9 cellular contexts compared by ENCODE assay signal in genomic region chr19:7830823-7831222, GRCh38. TPM values are rescaled to one million over a fixed set of nuclear protein-coding genes. Genes with fewer than 3 reads are reported as not detected.
DNase-seq lines count a peak whose midpoint lies in the region; ATAC-seq lines count a peak whose summit lies in the region.
"Had no signal": no experiment of that assay in that cellular context is flagged by ENCODE, and none has a peak within 500 bp of the region (broad histone marks: within the 10 kb centered on the region; RNA-seq: fewer than 3 reads in every experiment).

No MANE protein-coding gene starts in this region.

- no peak overlapping the region for H3K27ac ChIP-seq in subcutaneous abdominal adipose tissue (ENCODE audit: low read depth, low read length)

- H3K36me3 Mint-ChIP-seq in T-helper 2 cell treated with Interferon-gamma antibody and Interleukin-4, amounts not matched to agents 5 μg/mL and 100 μg/mL, for 36 hours (ENCODE audit: low read depth), result no peaks in the 10 kb centered on the region
- no peaks in the 10 kb centered on the region for H3K36me3 Mint-ChIP-seq in activated CD8-positive, alpha-beta T cell treated with anti-CD3 and anti-CD28 coated beads, Interleukin-2, amount 10 ng/mL, durations not matched to agents 7 days and 5 days (ENCODE audit: low read depth)

- peak overlapping the region; percentile 29 for H3K27ac Mint-ChIP-seq in T-helper 2 cell treated with Interferon-gamma antibody and Interleukin-4, amounts not matched to agents 5 μg/mL and 100 μg/mL, for 36 hours
- H3K27ac Mint-ChIP-seq in activated CD8-positive, alpha-beta T cell treated with anti-CD3 and anti-CD28 coated beads, Interleukin-2, amount 10 ng/mL, durations not matched to agents 7 days and 5 days, result peak overlapping the region; percentile 73

- H3K4me1 Mint-ChIP-seq in T-helper 2 cell treated with Interferon-gamma antibody and Interleukin-4, amounts not matched to agents 5 μg/mL and 100 μg/mL, for 36 hours (ENCODE audit: low read depth), result peaks cover 18% of the 10 kb centered on the region
- peaks cover 17% of the 10 kb centered on the region for H3K4me1 Mint-ChIP-seq in activated CD8-positive, alpha-beta T cell treated with anti-CD3 and anti-CD28 coated beads, Interleukin-2, amount 10 ng/mL, durations not matched to agents 7 days and 5 days (ENCODE audit: low read depth)

- POLR2A ChIA-PET in activated CD8-positive, alpha-beta T cell treated with anti-CD3 and anti-CD28 coated beads, Interleukin-2, amount 10 ng/mL, durations not matched to agents 7 days and 5 days (lab: Charles Lee), result no interaction called here

- H3K27me3 Mint-ChIP-seq in T-helper 2 cell treated with Interferon-gamma antibody and Interleukin-4, amounts not matched to agents 5 μg/mL and 100 μg/mL, for 36 hours (ENCODE audit: low read depth), result peaks cover 4% of the 10 kb centered on the region
- H3K27me3 Mint-ChIP-seq in activated CD8-positive, alpha-beta T cell treated with anti-CD3 and anti-CD28 coated beads, Interleukin-2, amount 10 ng/mL, durations not matched to agents 7 days and 5 days (ENCODE audit: low read depth), result peaks cover 2% of the 10 kb centered on the region

- H3K9me3 ChIP-seq in iPS-15b (ENCODE audit: control insufficient read depth, insufficient read depth, low read length), result no peaks in the 10 kb centered on the region
- no peaks in the 10 kb centered on the region for H3K9me3 ChIP-seq in subcutaneous abdominal adipose tissue (ENCODE audit: control insufficient read depth in 5 of 5, low read length in 5 of 5)

- peak overlapping the region; percentile 76 for H3K4me3 Mint-ChIP-seq in T-helper 2 cell treated with Interferon-gamma antibody and Interleukin-4, amounts not matched to agents 5 μg/mL and 100 μg/mL, for 36 hours
- peak overlapping the region; percentile 75 for H3K4me3 Mint-ChIP-seq in activated CD8-positive, alpha-beta T cell treated with anti-CD3 and anti-CD28 coated beads, Interleukin-2, amount 10 ng/mL, durations not matched to agents 7 days and 5 days

- H3K9me3 Mint-ChIP-seq in T-helper 2 cell treated with Interferon-gamma antibody and Interleukin-4, amounts not matched to agents 5 μg/mL and 100 μg/mL, for 36 hours, result no peaks in the 10 kb centered on the region
- H3K9me3 Mint-ChIP-seq in activated CD8-positive, alpha-beta T cell treated with anti-CD3 and anti-CD28 coated beads, Interleukin-2, amount 10 ng/mL, durations not matched to agents 7 days and 5 days (ENCODE audit: insufficient read depth), result no peaks in the 10 kb centered on the region

- DNase-seq in T-helper 2 cell treated with Interferon-gamma antibody and Interleukin-4, amounts not matched to agents 5 μg/mL and 100 μg/mL, for 36 hours (ENCODE audit: low spot score), result no peak
- DNase-seq in T-helper 2 cell (no peak), globus pallidus (ENCODE audit: low spot score) (no peak), SKM-1 treated with dmso at 0.1 percent for 144 hours (lab: John Stamatoyannopoulos, UW; ENCODE audit: unreplicated experiment) (no peak)
- no peak for DNase-seq in activated CD8-positive, alpha-beta T cell treated with anti-CD3 and anti-CD28 coated beads, Interleukin-2, amount 10 ng/mL, durations not matched to agents 7 days and 5 days
- DNase-seq: NCI-H345 had no signal

- peaks cover 6% of the 10 kb centered on the region for H3K27me3 ChIP-seq in iPS-15b (ENCODE audit: control insufficient read depth, insufficient read depth, low read length)
- no peaks in the 10 kb centered on the region for H3K27me3 ChIP-seq in subcutaneous abdominal adipose tissue (ENCODE audit: control insufficient read depth in 5 of 5, insufficient read depth in 4 of 5, low read length in 5 of 5)

- ATAC-seq in activated CD8-positive, alpha-beta T cell treated with anti-CD3 and anti-CD28 coated beads, Interleukin-2, amount 10 ng/mL, durations not matched to agents 7 days and 5 days, result no peak
- ATAC-seq in GM21786 (IDR thresholded peaks at IDR 0.05; ENCODE audit: unreplicated experiment), result no peak

- H3K9ac ChIP-seq in iPS-15b (ENCODE audit: low read depth, low read length) (no peak overlapping the region), subcutaneous abdominal adipose tissue (ENCODE audit: low read length in 5 of 5) (peak overlapping the region in 3 of 5 donors; percentile 37 to 58 (median 54))

- H3K4me1 ChIP-seq in iPS-15b (ENCODE audit: control insufficient read depth, insufficient read depth, low read length) (no peaks in the 10 kb centered on the region), subcutaneous abdominal adipose tissue (ENCODE audit: control insufficient read depth in 5 of 5, insufficient read depth in 5 of 5, low read length in 5 of 5) (peaks cover 3 to 37% (median 35%) of the 10 kb centered on the region in 5 donors)

- peak overlapping the region; percentile 8 for H3K4me3 ChIP-seq in iPS-15b (ENCODE audit: low read depth, low read length)
- H3K4me3 ChIP-seq in subcutaneous abdominal adipose tissue (ENCODE audit: low read depth in 1 of 5, low read length in 5 of 5), result peak overlapping the region in 4 of 5 donors; percentile 58 to 67 (median 64)

- CTCF ChIA-PET in activated CD8-positive, alpha-beta T cell treated with anti-CD3 and anti-CD28 coated beads, Interleukin-2, amount 10 ng/mL, durations not matched to agents 7 days and 5 days (lab: Charles Lee), result no interaction called here

- H3K36me3 ChIP-seq in iPS-15b (ENCODE audit: control insufficient read depth, insufficient read depth, low read length), result no peaks in the 10 kb centered on the region
- no peaks in the 10 kb centered on the region for H3K36me3 ChIP-seq in subcutaneous abdominal adipose tissue (ENCODE audit: control insufficient read depth in 5 of 5, insufficient read depth in 5 of 5, low read length in 5 of 5)

RNA-seq across cellular contexts. Expression of gene EVI5L, which starts 0.8 kb away (rescaled TPM):
- total RNA-seq in activated CD8-positive, alpha-beta T cell treated with anti-CD3 and anti-CD28 coated beads, Interleukin-2, amount 10 ng/mL, durations not matched to agents 7 days and 5 days, result 1 to 10 TPM; 8.0 to 9.3 TPM

RNA-seq across cellular contexts. Expression of gene PRR36, which starts 43.4 kb away (rescaled TPM):
- under 1 TPM; 0.08 to 0.10 TPM for total RNA-seq in activated CD8-positive, alpha-beta T cell treated with anti-CD3 and anti-CD28 coated beads, Interleukin-2, amount 10 ng/mL, durations not matched to agents 7 days and 5 days

RNA-seq across cellular contexts. Expression of gene LRRC8E, which starts 57.5 kb away (rescaled TPM):
- not detected for total RNA-seq in activated CD8-positive, alpha-beta T cell treated with anti-CD3 and anti-CD28 coated beads, Interleukin-2, amount 10 ng/mL, durations not matched to agents 7 days and 5 days
